In genomic region chr9:127196826-127197145, GRCh38 we compare ENCODE assay signal across 18 cellular contexts.
DNase-seq lines count a peak whose midpoint lies in the region; ATAC-seq, FAIRE-seq and TF ChIP-seq lines count a peak whose summit lies in the region.
"Had no signal": no experiment of that assay in that cellular context is flagged by ENCODE, and none has a peak within 500 bp of the region (broad histone marks: within the 10 kb centered on the region; RNA-seq: fewer than 3 reads in every experiment).

No MANE protein-coding gene starts in this region.

- no peak overlapping the region; the same call in 1 of the 2 replicates for H3K18ac ChIP-seq in IMR-90 (ENCODE audit: low read depth, low read length)

- no peak overlapping the region for H3K9ac ChIP-seq in IMR-90 (ENCODE audit: low read depth, low read length)

- H4K8ac ChIP-seq in IMR-90 (ENCODE audit: low read depth in 2 of 2, low read length in 2 of 2): no peak overlapping the region

- H2BK5ac ChIP-seq in IMR-90 (ENCODE audit: low read depth, low read length, poor library complexity, severe bottlenecking): no peak overlapping the region

- H2BK120ac ChIP-seq in IMR-90 (ENCODE audit: low read depth, low read length): 0 out of 2 replicates have a peak overlapping the region, but pooled peaks have one; percentile 48

- in situ Hi-C loops in IMR-90 (cut with MboI; ENCODE audit: low sequenced_read_pairs): loop anchor here (5.0 to 10.0 kb wide), 2 partner anchors 232 to 254 kb away; no protein-coding TSS in a partner anchor

- H3K4me3 ChIP-seq in IMR-90 (ENCODE audit: insufficient read depth, low read depth, low read length) (no peak overlapping the region), left ventricle myocardium inferior (no peak overlapping the region), sigmoid colon (no peak overlapping the region)
- H3K4me3 ChIP-seq: MG63 had no signal

- ATAC-seq in IMR-90 (ENCODE audit: low read depth): no peak
- no peak for ATAC-seq in activated CD8-positive, alpha-beta T cell treated with anti-CD3 and anti-CD28 coated beads, Interleukin-2, amount 10 ng/mL, durations not matched to agents 7 days and 5 days

- peaks cover 12% of the 10 kb centered on the region; the same call in 1 of the 2 replicates for H3K9me1 ChIP-seq in IMR-90 (ENCODE audit: insufficient read depth, low read length)

- no peaks in the 10 kb centered on the region for H4K20me1 ChIP-seq in IMR-90 (ENCODE audit: insufficient read depth, low read length)

- no peaks in the 10 kb centered on the region for H3K79me1 ChIP-seq in IMR-90 (ENCODE audit: low read depth in 1 of 2, low read length in 2 of 2)

- H3K27me3 Mint-ChIP-seq in activated CD8-positive, alpha-beta T cell treated with anti-CD3 and anti-CD28 coated beads, Interleukin-2, amount 10 ng/mL, durations not matched to agents 7 days and 5 days (ENCODE audit: low read depth): peaks cover 4% of the 10 kb centered on the region

- H3K27ac ChIP-seq in IMR-90 (ENCODE audit: insufficient read depth, low read length) (no peak overlapping the region), left ventricle myocardium inferior (replicated peaks) (peak overlapping the region; percentile 81), sigmoid colon (peak overlapping the region; percentile 63 to 79 (median 68))

- no peaks in the 10 kb centered on the region for H3K36me3 Mint-ChIP-seq in activated CD8-positive, alpha-beta T cell treated with anti-CD3 and anti-CD28 coated beads, Interleukin-2, amount 10 ng/mL, durations not matched to agents 7 days and 5 days (ENCODE audit: low read depth)

- intact Hi-C loops in IMR-90 (cut with micrococcal nuclease): loop anchor here (5.0 kb wide), 1 partner anchor 94 kb away; no protein-coding TSS in a partner anchor
- intact Hi-C loops in left ventricle myocardium inferior (cut with micrococcal nuclease): no loop called here
- intact Hi-C loops in sigmoid colon (cut with DNase I): no loop called here

- TF ChIP-seq RAD21 in IMR-90 (IDR thresholded peaks at IDR 0.05; ENCODE audit: low read length): no peak

- CTCF ChIA-PET in IMR-90 (lab: Yijun Ruan, JAX): interaction anchor here (0.5 to 0.6 kb wide), 2 partner anchors 100 to 298 kb away, joined by 3 to 5 read pairs; no protein-coding TSS in a partner anchor
- CTCF ChIA-PET in activated CD8-positive, alpha-beta T cell treated with anti-CD3 and anti-CD28 coated beads, Interleukin-2, amount 10 ng/mL, durations not matched to agents 7 days and 5 days (lab: Charles Lee): interaction anchor here (1.0 to 7.2 kb wide), 3 partner anchors 211 to 256 kb away, joined by 3 to 87 read pairs (median 13); no protein-coding TSS in a partner anchor

- dilution Hi-C loops in IMR-90 (cut with HindIII; ENCODE audit: low sequenced_read_pairs, unreplicated experiment): no loop called here

- TF ChIP-seq CTCF in IMR-90 (conservative IDR thresholded peaks at IDR 0.05; ENCODE audit: low read depth, low read length) (no peak), left ventricle myocardium inferior (IDR thresholded peaks at IDR 0.05; ENCODE audit: borderline replicate concordance) (no peak), sigmoid colon (IDR thresholded peaks at IDR 0.05) (no peak)

- H2AK5ac ChIP-seq in IMR-90 (ENCODE audit: low read depth, low read length): peak overlapping the region; percentile 2; the same call in 1 of the 2 replicates

- TF ChIP-seq POLR2A in IMR-90 (IDR thresholded peaks at IDR 0.05; ENCODE audit: low read depth, low read length) (no peak), sigmoid colon (IDR thresholded peaks at IDR 0.05) (no peak), GM12891 (IDR thresholded peaks at IDR 0.05; ENCODE audit: low read depth, low read length) (no peak)

- H2AK9ac ChIP-seq in IMR-90 (replicated peaks; ENCODE audit: low read depth, low read length, poor library complexity): no peak overlapping the region

- no peak overlapping the region for H4K91ac ChIP-seq in IMR-90 (ENCODE audit: insufficient read depth, low read depth, low read length)

- H3K4me1 ChIP-seq in IMR-90 (ENCODE audit: control insufficient read depth, insufficient read depth, low read length) (peaks cover 14% of the 10 kb centered on the region; the same call in 1 of the 2 replicates), left ventricle myocardium inferior (peaks cover 34% of the 10 kb centered on the region), sigmoid colon (peaks cover 0 to 42% (median 30%) of the 10 kb centered on the region in 4 donors)

- H3K4me1 Mint-ChIP-seq in activated CD8-positive, alpha-beta T cell treated with anti-CD3 and anti-CD28 coated beads, Interleukin-2, amount 10 ng/mL, durations not matched to agents 7 days and 5 days (ENCODE audit: low read depth): peaks cover 7% of the 10 kb centered on the region
- H3K4me1 Mint-ChIP-seq: CD14-positive monocyte had no signal

- H3K27ac Mint-ChIP-seq in activated CD8-positive, alpha-beta T cell treated with anti-CD3 and anti-CD28 coated beads, Interleukin-2, amount 10 ng/mL, durations not matched to agents 7 days and 5 days: no peak overlapping the region

- no peak overlapping the region for H2BK15ac ChIP-seq in IMR-90 (ENCODE audit: low read depth, low read length)

- H3K9me3 ChIP-seq in IMR-90 (ENCODE audit: control insufficient read depth, insufficient read depth, low read length) (no peaks in the 10 kb centered on the region), left ventricle myocardium inferior (replicated peaks) (no peaks in the 10 kb centered on the region), sigmoid colon (no peaks in the 10 kb centered on the region)
- H3K9me3 ChIP-seq: MG63 had no signal

- no peak overlapping the region for H3K56ac ChIP-seq in IMR-90 (ENCODE audit: extremely low read depth, insufficient read depth, low read length)

- H4K5ac ChIP-seq in IMR-90 (ENCODE audit: low read depth, low read length): no peak overlapping the region

- H2BK20ac ChIP-seq in IMR-90 (ENCODE audit: low read depth, low read length): no peak overlapping the region

- DNase-seq in IMR-90 (no peak), cerebellar cortex (ENCODE audit: low spot score) (peak; percentile 49), left ventricle myocardium inferior (peak; percentile 29), sigmoid colon (no peak), GM12891 (ENCODE audit: insufficient read length, low spot score) (no peak), SK-N-DZ (ENCODE audit: low spot score) (no peak)
- no peak for DNase-seq in activated CD8-positive, alpha-beta T cell treated with anti-CD3 and anti-CD28 coated beads, Interleukin-2, amount 10 ng/mL, durations not matched to agents 7 days and 5 days
- DNase-seq: ACHN, AML-193, DMS153, H9, MG63, NCI-H1092 treated with DMSO at 0.1 percent for 48 hours, NCI-H1694, NCI-H2107, NCI-H226, NCI-H524 treated with DMSO at 0.1 percent for 48 hours had no signal

- H3K4me2 ChIP-seq in IMR-90 (ENCODE audit: low read depth, low read length): no peak overlapping the region

- H3K36me3 ChIP-seq in IMR-90 (ENCODE audit: control insufficient read depth, insufficient read depth, low read length) (no peaks in the 10 kb centered on the region), left ventricle myocardium inferior (peaks cover 1% of the 10 kb centered on the region), sigmoid colon (no peaks in the 10 kb centered on the region)
- H3K36me3 ChIP-seq: MG63 had no signal

- no peak overlapping the region for H2AFZ ChIP-seq in IMR-90 (replicated peaks; ENCODE audit: low read length, poor library complexity)

- no peak overlapping the region for H3K23ac ChIP-seq in IMR-90 (ENCODE audit: low read depth, low read length)

- no peak for FAIRE-seq in GM12891 (lab: Jason Lieb, UNC)

- no peak for TF ChIP-seq EP300 in sigmoid colon (IDR thresholded peaks at IDR 0.05)

- no peak overlapping the region for H3K14ac ChIP-seq in IMR-90 (replicated peaks; ENCODE audit: low read depth, low read length)

- H3K9me3 Mint-ChIP-seq in activated CD8-positive, alpha-beta T cell treated with anti-CD3 and anti-CD28 coated beads, Interleukin-2, amount 10 ng/mL, durations not matched to agents 7 days and 5 days (ENCODE audit: insufficient read depth): no peaks in the 10 kb centered on the region
- H3K9me3 Mint-ChIP-seq: CD14-positive monocyte, H9 had no signal

- POLR2A ChIA-PET in IMR-90 (lab: Charles Lee; ENCODE audit: unreplicated experiment): no interaction called here
- POLR2A ChIA-PET in activated CD8-positive, alpha-beta T cell treated with anti-CD3 and anti-CD28 coated beads, Interleukin-2, amount 10 ng/mL, durations not matched to agents 7 days and 5 days (lab: Charles Lee): interaction anchor here (0.6 kb wide), 1 partner anchor 991 kb away, joined by 3 read pairs; no protein-coding TSS in a partner anchor

- 50% methylated on average over 2 of the region's 3 CpGs; no CpG with 5 or more reads in 1 of the 2 experiments for WGBS in IMR-90 (ENCODE audit: extremely low coverage in 2 of 2, insufficient read length in 1 of 2), 2 experiments
- WGBS in sigmoid colon, 2 donors: 55% methylated on average over 3 of the region's 3 CpGs

- no peak overlapping the region for H3K4me3 Mint-ChIP-seq in activated CD8-positive, alpha-beta T cell treated with anti-CD3 and anti-CD28 coated beads, Interleukin-2, amount 10 ng/mL, durations not matched to agents 7 days and 5 days
- H3K4me3 Mint-ChIP-seq: CD14-positive monocyte, H9 had no signal

- no TSS peak for BruUV-seq in IMR-90 (replicated peaks; lab: Mats Ljungman, UMichigan)

- H3K27me3 ChIP-seq in IMR-90 (ENCODE audit: control insufficient read depth, insufficient read depth, low read length) (no peaks in the 10 kb centered on the region), left ventricle myocardium inferior (ENCODE audit: low read depth) (no peaks in the 10 kb centered on the region), sigmoid colon (no peaks in the 10 kb centered on the region)
- H3K27me3 ChIP-seq: MG63 had no signal

- peak overlapping the region; percentile 51; the same call in 1 of the 2 replicates for H3K4ac ChIP-seq in IMR-90 (ENCODE audit: low read depth, low read length)

TF ChIP-seq in IMR-90, 13 proteins besides CTCF, POLR2A, EP300 and RAD21:
- TF ChIP-seq USF2 (IDR thresholded peaks at IDR 0.05; ENCODE audit: low read depth, low read length): no peak
TF ChIP-seq in IMR-90: peak in this region for 0.

TF ChIP-seq in GM12891, 5 proteins besides CTCF, POLR2A, EP300 and RAD21:
- TF ChIP-seq POU2F2 (IDR thresholded peaks at IDR 0.05; ENCODE audit: low read depth, low read length): no peak
- TF ChIP-seq PAX5 (IDR thresholded peaks at IDR 0.05; ENCODE audit: insufficient read depth, low read length, severe bottlenecking): no peak
- TF ChIP-seq POLR2AphosphoS5 (IDR thresholded peaks at IDR 0.05; ENCODE audit: low read depth, low read length): no peak
- TF ChIP-seq TAF1 (IDR thresholded peaks at IDR 0.05; ENCODE audit: low read depth, low read length): no peak
- no peak for TF ChIP-seq SPI1 (IDR thresholded peaks at IDR 0.05; ENCODE audit: low read depth, low read length)

Comparison
In these comparisons a context has a peak if more than half of its experiments do, and no peak if none do; other contexts are left out.
1. DNase-seq: peak in cerebellar cortex (single experiment) and left ventricle myocardium inferior (single experiment); none in IMR-90 (single experiment), sigmoid colon (single experiment), activated CD8-positive, alpha-beta T cell treated with anti-CD3 and anti-CD28 coated beads, Interleukin-2, amount 10 ng/mL, durations not matched to agents 7 days and 5 days (single experiment), GM12891 (single experiment) and SK-N-DZ (single experiment).